Comparison of ENCODE assay signal across 11 cellular contexts in the genomic region with DNA sequence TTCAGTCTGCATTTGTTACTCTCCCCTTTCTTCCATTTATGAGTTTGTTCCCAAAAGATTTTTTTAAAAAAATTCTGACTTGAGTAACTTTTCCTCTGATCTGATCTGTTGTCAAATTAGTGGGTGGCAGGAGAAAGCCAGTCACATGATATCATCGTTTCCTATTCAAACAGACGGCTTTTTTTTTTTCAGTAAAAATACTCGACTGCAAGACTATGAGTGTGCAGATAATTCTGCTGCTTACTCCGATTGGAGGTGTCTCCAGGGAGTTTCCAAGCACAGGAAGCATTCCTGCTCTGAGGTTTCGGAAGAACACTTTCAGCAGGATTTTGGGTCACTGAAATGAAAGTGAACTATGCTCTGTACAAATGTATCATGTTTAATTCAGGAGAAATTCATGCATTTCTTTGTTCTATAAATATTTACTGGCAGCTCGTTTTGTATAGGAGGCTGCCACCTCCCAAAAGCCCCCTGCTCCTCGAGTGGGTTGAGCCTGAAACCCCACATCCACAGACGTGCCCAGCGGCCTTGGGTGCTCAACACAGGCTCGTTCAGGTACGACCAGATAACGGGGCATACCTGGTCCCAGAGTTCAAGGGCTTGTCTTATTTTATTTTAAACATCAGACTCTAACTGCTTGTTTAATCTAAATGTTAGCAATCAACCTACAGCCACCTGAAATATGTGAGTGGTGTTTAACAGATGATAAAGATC.
A peak's percentile ranks its signal among the peaks of the same experiment; 100 is the strongest.
DNase-seq lines count a peak whose midpoint lies in the region; ATAC-seq and TF ChIP-seq lines count a peak whose summit lies in the region.
"Had no signal": no experiment of that assay in that cellular context is flagged by ENCODE, and none has a peak within 500 bp of the region (broad histone marks: within the 10 kb centered on the region; RNA-seq: fewer than 3 reads in every experiment).

No MANE protein-coding gene starts in this region.

- no peaks in the 10 kb centered on the region for H3K36me3 ChIP-seq in HUES6 (ENCODE audit: control insufficient read depth, insufficient read depth, low read length)
- H3K36me3 ChIP-seq in stomach smooth muscle (ENCODE audit: control insufficient read depth in 2 of 2, insufficient read depth in 2 of 2, low read length in 2 of 2), result no peaks in the 10 kb centered on the region
- H3K36me3 ChIP-seq in right atrium auricular region, result no peaks in the 10 kb centered on the region
- H3K36me3 ChIP-seq: gastroesophageal sphincter, spleen, tibial artery had no signal

- peaks cover 9% of the 10 kb centered on the region for H3K4me1 Mint-ChIP-seq in activated T-helper 2 cell treated with anti-CD3 and anti-CD28 coated beads, Interferon-gamma antibody, Interleukin-2, Interleukin-4, amounts not matched to agents 10 μg/mL and 5 μg/mL and 100 μg/mL, durations not matched to agents 14 hours and 24 hours and 36 hours (ENCODE audit: low read depth)

- H3K27ac Mint-ChIP-seq in activated T-helper 2 cell treated with anti-CD3 and anti-CD28 coated beads, Interferon-gamma antibody, Interleukin-2, Interleukin-4, amounts not matched to agents 10 μg/mL and 5 μg/mL and 100 μg/mL, durations not matched to agents 14 hours and 24 hours and 36 hours, result no peak overlapping the region

- H3K27ac ChIP-seq in HUES6 (ENCODE audit: low read depth, low read length) (no peak overlapping the region), foreskin keratinocyte (no peak overlapping the region), stomach smooth muscle (ENCODE audit: low read length) (peak overlapping the region; percentile 24), right atrium auricular region (no peak overlapping the region)
- H3K27ac ChIP-seq: spleen, tibial artery had no signal

- H3K9ac ChIP-seq in HUES6 (ENCODE audit: low read length) (no peak overlapping the region), stomach smooth muscle (ENCODE audit: low read length in 2 of 2) (no peak overlapping the region)

- no peak overlapping the region for H3K4me3 Mint-ChIP-seq in activated T-helper 2 cell treated with anti-CD3 and anti-CD28 coated beads, Interferon-gamma antibody, Interleukin-2, Interleukin-4, amounts not matched to agents 10 μg/mL and 5 μg/mL and 100 μg/mL, durations not matched to agents 14 hours and 24 hours and 36 hours (ENCODE audit: low read depth)

- H3K9me3 Mint-ChIP-seq in activated T-helper 2 cell treated with anti-CD3 and anti-CD28 coated beads, Interferon-gamma antibody, Interleukin-2, Interleukin-4, amounts not matched to agents 10 μg/mL and 5 μg/mL and 100 μg/mL, durations not matched to agents 14 hours and 24 hours and 36 hours, result no peaks in the 10 kb centered on the region

- H3K4me1 ChIP-seq in HUES6 (ENCODE audit: control insufficient read depth, insufficient read depth, low read length) (peaks cover 38% of the 10 kb centered on the region), foreskin keratinocyte (peaks cover 10% of the 10 kb centered on the region), stomach smooth muscle (ENCODE audit: control insufficient read depth, insufficient read depth, low read length) (peaks cover 26% of the 10 kb centered on the region), right atrium auricular region (peaks cover 0 to 28% of the 10 kb centered on the region in 2 donors)

- TF ChIP-seq CTCF in foreskin keratinocyte (conservative IDR thresholded peaks at IDR 0.05) (no peak), right atrium auricular region (IDR thresholded peaks at IDR 0.05) (no peak)

- H3K27me3 Mint-ChIP-seq in activated T-helper 2 cell treated with anti-CD3 and anti-CD28 coated beads, Interferon-gamma antibody, Interleukin-2, Interleukin-4, amounts not matched to agents 10 μg/mL and 5 μg/mL and 100 μg/mL, durations not matched to agents 14 hours and 24 hours and 36 hours (ENCODE audit: low read depth), result peaks cover 37% of the 10 kb centered on the region

- DNase-seq in OCI-M1 (lab: John Stamatoyannopoulos, UW), result peak; percentile 22
- DNase-seq in foreskin keratinocyte, result peak in 1 of 2 donors; percentile 59
- no peak for DNase-seq in right atrium auricular region (ENCODE audit: low spot score)
- DNase-seq in activated T-helper 2 cell treated with anti-CD3 and anti-CD28 coated beads, Interferon-gamma antibody, Interleukin-2, Interleukin-4, amounts not matched to agents 10 μg/mL and 5 μg/mL and 100 μg/mL, durations not matched to agents 14 hours and 24 hours and 36 hours (ENCODE audit: low spot score), result no peak
- DNase-seq in inferior parietal cortex (ENCODE audit: extremely low spot score), result no peak
- DNase-seq: spleen had no signal

- H3K27me3 ChIP-seq in HUES6 (ENCODE audit: control insufficient read depth, insufficient read depth, low read length), result peaks cover 6% of the 10 kb centered on the region; the same call in 1 of the 2 replicates
- no peaks in the 10 kb centered on the region for H3K27me3 ChIP-seq in foreskin keratinocyte
- H3K27me3 ChIP-seq in stomach smooth muscle (ENCODE audit: control insufficient read depth in 1 of 2, insufficient read depth in 2 of 2, low read length in 2 of 2), result no peaks in the 10 kb centered on the region
- H3K27me3 ChIP-seq in right atrium auricular region, result no peaks in the 10 kb centered on the region
- H3K27me3 ChIP-seq: gastroesophageal sphincter had no signal

- intact Hi-C loops in activated T-helper 2 cell treated with anti-CD3 and anti-CD28 coated beads, Interferon-gamma antibody, Interleukin-2, Interleukin-4, amounts not matched to agents 10 μg/mL and 5 μg/mL and 100 μg/mL, durations not matched to agents 14 hours and 24 hours and 36 hours (cut with micrococcal nuclease), result no loop called here

- H3K9me3 ChIP-seq in HUES6 (ENCODE audit: control insufficient read depth, insufficient read depth, low read depth, low read length), result peaks cover 3% of the 10 kb centered on the region; the same call in 1 of the 2 replicates
- H3K9me3 ChIP-seq in stomach smooth muscle (ENCODE audit: control insufficient read depth in 2 of 2, low read length in 2 of 2), result peaks cover 0 to 3% of the 10 kb centered on the region in 2 donors
- H3K9me3 ChIP-seq in right atrium auricular region, result peaks cover 0 to under 1% of the 10 kb centered on the region in 2 donors
- H3K9me3 ChIP-seq: gastroesophageal sphincter, spleen, tibial artery had no signal

- no peaks in the 10 kb centered on the region for H3K36me3 Mint-ChIP-seq in activated T-helper 2 cell treated with anti-CD3 and anti-CD28 coated beads, Interferon-gamma antibody, Interleukin-2, Interleukin-4, amounts not matched to agents 10 μg/mL and 5 μg/mL and 100 μg/mL, durations not matched to agents 14 hours and 24 hours and 36 hours (ENCODE audit: low read depth)

- peak overlapping the region; percentile 42 for H3K4me3 ChIP-seq in HUES6 (ENCODE audit: low read depth, low read length)
- H3K4me3 ChIP-seq in stomach smooth muscle (ENCODE audit: low read length in 2 of 2), result peak overlapping the region; percentile 36 to 73
- H3K4me3 ChIP-seq in right atrium auricular region, result no peak overlapping the region
- H3K4me3 ChIP-seq: gastroesophageal sphincter, tibial artery had no signal

- ATAC-seq in foreskin keratinocyte, result peak; percentile 66
- no peak for ATAC-seq in GM21423 (IDR thresholded peaks at IDR 0.05; ENCODE audit: unreplicated experiment)
- ATAC-seq: gastroesophageal sphincter had no signal

Comparison
In these comparisons a context has a peak if more than half of its experiments do, and no peak if none do; other contexts are left out.
1. H3K4me3 ChIP-seq: peak in HUES6 (single experiment) and stomach smooth muscle (2 of 2); none in right atrium auricular region (0 of 2).